ENCODE assay signal across 8 cellular contexts in genomic region chr12:51424094-51424661, GRCh38. TPM values are rescaled to one million over a fixed set of nuclear protein-coding genes. Genes with fewer than 3 reads are reported as not detected.
A peak's percentile ranks its signal among the peaks of the same experiment; 100 is the strongest.
DNase-seq lines count a peak whose midpoint lies in the region; ATAC-seq, FAIRE-seq and TF ChIP-seq lines count a peak whose summit lies in the region.

No MANE protein-coding gene starts in this region.

- peaks cover 2% of the 10 kb centered on the region; the same call in 1 of the 2 replicates for H4K20me1 ChIP-seq in Karpas-422 (ENCODE audit: insufficient read depth, low read depth, low read length)

- POLR2A ChIA-PET in BJ (lab: Charles Lee) = interaction anchor here (0.7 kb wide), 1 partner anchor 82 kb away, joined by 3 read pairs; no protein-coding TSS in a partner anchor

- H3K4me1 Mint-ChIP-seq in chondrocyte (ENCODE audit: low read depth) (peaks cover 7% of the 10 kb centered on the region), neural crest cell (peaks cover 54% of the 10 kb centered on the region)

- DNase-seq in BJ (ENCODE audit: low read depth) (peak; percentile 33), Karpas-422 (no peak), chondrocyte (ENCODE audit: low spot score) (no peak), neural crest cell (ENCODE audit: low read depth, low spot score) (no peak), NOMO-1 treated with DMSO at 0.1 percent for 48 hours (lab: John Stamatoyannopoulos, UW; ENCODE audit: unreplicated experiment) (no peak), NCI-H2081 (lab: John Stamatoyannopoulos, UW) (no peak), frontal cortex (ENCODE audit: low spot score in 2 of 2) (no peak)

- peak overlapping the region; percentile 95; the same call in 1 of the 2 replicates for H2AFZ ChIP-seq in Karpas-422 (ENCODE audit: low read length)

- H3K79me2 ChIP-seq in Karpas-422 (ENCODE audit: low read length) = no peaks in the 10 kb centered on the region

- no peak overlapping the region for H3K27ac Mint-ChIP-seq in chondrocyte (ENCODE audit: unreplicated experiment)
- no peak overlapping the region for H3K27ac Mint-ChIP-seq in neural crest cell (ENCODE audit: unreplicated experiment)

- H3K4me2 ChIP-seq in Karpas-422 (ENCODE audit: low read depth, low read length, poor library complexity, severe bottlenecking) = peak overlapping the region; percentile 65

- H3K27me3 ChIP-seq in BJ (ENCODE audit: control insufficient read depth, insufficient read depth, low read length) (no peaks in the 10 kb centered on the region), Karpas-422 (ENCODE audit: low read length) (no peaks in the 10 kb centered on the region)

- peaks cover 16% of the 10 kb centered on the region for H3K4me1 ChIP-seq in Karpas-422 (ENCODE audit: low read length)

- H3K9me3 Mint-ChIP-seq in chondrocyte (ENCODE audit: low read depth) = no peaks in the 10 kb centered on the region
- no peaks in the 10 kb centered on the region for H3K9me3 Mint-ChIP-seq in neural crest cell

- peak overlapping the region; percentile 77; the same call in 1 of the 2 replicates for H3K4me3 ChIP-seq in BJ (ENCODE audit: low read depth, low read length)
- peak overlapping the region; percentile 64 for H3K4me3 ChIP-seq in Karpas-422 (ENCODE audit: low read length)

- H3K36me3 ChIP-seq in BJ (ENCODE audit: control insufficient read depth, insufficient read depth, low read length) (no peaks in the 10 kb centered on the region), Karpas-422 (ENCODE audit: insufficient read depth, low read length) (no peaks in the 10 kb centered on the region)

- H3K27me3 Mint-ChIP-seq in chondrocyte (ENCODE audit: low read depth) (peaks cover 5% of the 10 kb centered on the region), neural crest cell (ENCODE audit: low read depth) (no peaks in the 10 kb centered on the region)

- no peak overlapping the region for H3K27ac ChIP-seq in Karpas-422 (ENCODE audit: low read length)

- no peaks in the 10 kb centered on the region for H3K9me3 ChIP-seq in Karpas-422 (ENCODE audit: low read length)

- H3K9ac ChIP-seq in Karpas-422 (ENCODE audit: low read length) = peak overlapping the region; percentile 68

- H3K4me3 Mint-ChIP-seq in chondrocyte (ENCODE audit: unreplicated experiment) = peak overlapping the region; percentile 75
- H3K4me3 Mint-ChIP-seq in neural crest cell = peak overlapping the region; percentile 92

- no peak for FAIRE-seq in frontal cortex (lab: Jason Lieb, UNC)

- H3K36me3 Mint-ChIP-seq in chondrocyte (ENCODE audit: low read depth) (no peaks in the 10 kb centered on the region), neural crest cell (ENCODE audit: low read depth) (no peaks in the 10 kb centered on the region)

- no peaks in the 10 kb centered on the region for H3K9me2 ChIP-seq in Karpas-422 (replicated peaks; ENCODE audit: insufficient read depth, low read length)

- no peak for ATAC-seq in GM18870 (IDR thresholded peaks at IDR 0.05; ENCODE audit: unreplicated experiment)

- CTCF ChIA-PET in BJ (lab: Yijun Ruan, JAX) = interaction anchor here (0.7 to 8.9 kb wide), 18 partner anchors 10 to 465 kb away, joined by 3 to 83 read pairs (median 4); no protein-coding TSS in a partner anchor

- TF ChIP-seq CTCF in BJ (IDR thresholded peaks at IDR 0.05; ENCODE audit: insufficient read depth, low read depth, low read length) = no peak
- no peak for TF ChIP-seq CTCF in chondrocyte (IDR thresholded peaks at IDR 0.05)
- no peak for TF ChIP-seq CTCF in neural crest cell (conservative IDR thresholded peaks at IDR 0.05)

RNA-seq across cellular contexts. Expression of gene SLC4A8, which starts 0.5 kb away (rescaled TPM):
- polyA plus RNA-seq in BJ (2011; rRNA removed) = 4.9 and 7.3 TPM in 2 replicates
- 5.0 and 8.6 TPM in 2 replicates for polyA minus RNA-seq in BJ (2011; rRNA and poly(A)+ RNA removed)
- 0.43 and 9.1 TPM in 2 replicates for total RNA-seq in Karpas-422 (2014; rRNA removed; shearing (Covaris generic); ENCODE audit: low replicate concordance)
- total RNA-seq in chondrocyte (2.4 to 5.4 TPM (median 2.7 TPM) in 3 replicates), neural crest cell (30.9 and 33.8 TPM in 2 replicates), frontal cortex (25.3 TPM)

RNA-seq across cellular contexts. Expression of gene GALNT6, which starts 33.0 kb away (rescaled TPM):
- polyA plus RNA-seq in BJ (2011; rRNA removed) = 27.7 and 47.1 TPM in 2 replicates
- polyA minus RNA-seq in BJ (2011; rRNA and poly(A)+ RNA removed) = 23.2 and 31.9 TPM in 2 replicates
- total RNA-seq in Karpas-422 (2014; rRNA removed; shearing (Covaris generic); ENCODE audit: low replicate concordance) = 9.1 and 9.6 TPM in 2 replicates
- total RNA-seq in chondrocyte (0.90 to 1.5 TPM (median 1.1 TPM) in 3 replicates), neural crest cell (0.09 and 0.16 TPM in 2 replicates), frontal cortex (under 0.01 TPM)
